13 cellular contexts compared by ENCODE assay signal in genomic region chr19:4431808-4432674, GRCh38. TPM values are rescaled to one million over a fixed set of nuclear protein-coding genes. Genes with fewer than 3 reads are reported as not detected.
A peak's percentile ranks its signal among the peaks of the same experiment; 100 is the strongest.
DNase-seq lines count a peak whose midpoint lies in the region; ATAC-seq, FAIRE-seq and TF ChIP-seq lines count a peak whose summit lies in the region.
"Had no signal": no experiment of that assay in that cellular context is flagged by ENCODE, and none has a peak within 500 bp of the region (broad histone marks: within the 10 kb centered on the region; RNA-seq: fewer than 3 reads in every experiment).

No MANE protein-coding gene starts in this region.

- intact Hi-C loops in K562 (cut with micrococcal nuclease) (no loop called here), PC-9 (cut with micrococcal nuclease; ENCODE audit: unreplicated experiment) (no loop called here)
- intact Hi-C loops in naive thymus-derived CD4-positive, alpha-beta T cell (cut with micrococcal nuclease): no loop called here

- POLR2A ChIA-PET in K562 (lab: Yijun Ruan, JAX): interaction anchor here (0.6 to 0.7 kb wide), 3 partner anchors 12 to 153 kb away, joined by 3 read pairs; no protein-coding TSS in a partner anchor
- POLR2A ChIA-PET in naive thymus-derived CD4-positive, alpha-beta T cell (lab: Charles Lee): interaction anchor here (0.5 kb wide), 1 partner anchor 254 kb away, joined by 7 read pairs; no protein-coding TSS in a partner anchor
- POLR2A ChIA-PET in PC-9 (lab: Charles Lee; ENCODE audit: unreplicated experiment): no interaction called here

- whole genome bisulfite sequencing in K562 (ENCODE audit: insufficient coverage, low coverage, missing lambda C conversion rate): 89% methylated on average over 24 of the region's 26 CpGs

- peaks cover 92% of the 10 kb centered on the region for H3K36me3 ChIP-seq in HUES6 (ENCODE audit: control insufficient read depth, insufficient read depth, low read length)
- H3K36me3 ChIP-seq in K562 (ENCODE audit: control insufficient read depth, insufficient read depth, low read length): peaks cover 85% of the 10 kb centered on the region; the same call in 2 of the 3 replicates
- H3K36me3 ChIP-seq in naive thymus-derived CD4-positive, alpha-beta T cell (ENCODE audit: control insufficient read depth in 2 of 3, insufficient read depth in 3 of 3, low read length in 3 of 3): peaks cover 0 to 43% (median 5%) of the 10 kb centered on the region in 3 experiments
- no peaks in the 10 kb centered on the region for H3K36me3 ChIP-seq in PC-9 (ENCODE audit: low read depth)

- H3K27ac ChIP-seq in HUES6 (ENCODE audit: low read depth, low read length) (0 out of 2 replicates have a peak overlapping the region, but pooled peaks have one; percentile 33), K562 (ENCODE audit: extremely low read depth, low read depth, low read length) (no peak overlapping the region), PC-9 (no peak overlapping the region)
- H3K27ac ChIP-seq in naive thymus-derived CD4-positive, alpha-beta T cell (ENCODE audit: low read depth, low read length): no peak overlapping the region

- no peak for TF ChIP-seq EP300 in K562 (IDR thresholded peaks at IDR 0.05; ENCODE audit: low read length)

- no peak for TF ChIP-seq RAD21 in K562 (CRISPR knock-in tag; conservative IDR thresholded peaks at IDR 0.05 in 1 of 2, IDR thresholded peaks at IDR 0.05 in 1 of 2)

- TF ChIP-seq CTCF in GM12864 (IDR thresholded peaks at IDR 0.05; ENCODE audit: low read depth, low read length, missing control alignments) (no peak), K562 (IDR thresholded peaks at IDR 0.05 in 2 of 3, conservative IDR thresholded peaks at IDR 0.05 in 1 of 3; ENCODE audit: insufficient read depth in 2 of 3, low read depth in 1 of 3, low read length in 3 of 3) (no peak), PC-9 (conservative IDR thresholded peaks at IDR 0.05) (no peak)

- ATAC-seq in K562 (no peak), HG03280 (IDR thresholded peaks at IDR 0.05; ENCODE audit: unreplicated experiment) (no peak)
- peak; percentile 75 for ATAC-seq in naive thymus-derived CD4-positive, alpha-beta T cell
- ATAC-seq: activated T-helper 17 cell treated with anti-CD3 and anti-CD28 coated beads, Interleukin-2, amount 50 U/mL, for 72 hours had no signal

- CTCF ChIA-PET in K562 (lab: Yijun Ruan, JAX; ENCODE audit: low intra/inter-chr PET ratio): no interaction called here
- CTCF ChIA-PET in naive thymus-derived CD4-positive, alpha-beta T cell (lab: Charles Lee): no interaction called here
- CTCF ChIA-PET in PC-9 (lab: Charles Lee): no interaction called here

- H3K27me3 ChIP-seq in HUES6 (ENCODE audit: control insufficient read depth, insufficient read depth, low read length) (no peaks in the 10 kb centered on the region), K562 (ENCODE audit: control insufficient read depth in 2 of 2, insufficient read depth in 2 of 2, low read length in 2 of 2) (no peaks in the 10 kb centered on the region), PC-9 (ENCODE audit: insufficient read depth, low read depth) (no peaks in the 10 kb centered on the region)
- no peaks in the 10 kb centered on the region for H3K27me3 ChIP-seq in naive thymus-derived CD4-positive, alpha-beta T cell (ENCODE audit: control insufficient read depth in 2 of 2, insufficient read depth in 2 of 2, low read length in 2 of 2)

- BruUV-seq in K562 (replicated peaks; lab: Mats Ljungman, UMichigan): no TSS peak
- no TSS peak for BruUV-seq in PC-9 (replicated peaks; lab: Mats Ljungman, UMichigan)

- H3K9me2 ChIP-seq in PC-9 (ENCODE audit: insufficient read depth): no peaks in the 10 kb centered on the region

- peaks cover 2% of the 10 kb centered on the region; the same call in 1 of the 3 replicates for H3K79me2 ChIP-seq in K562 (ENCODE audit: control insufficient read depth, insufficient read depth, low read length)
- H3K79me2 ChIP-seq in PC-9 (ENCODE audit: low read depth): no peaks in the 10 kb centered on the region

- no peak for FAIRE-seq in K562 (lab: Jason Lieb, UNC)

- in situ Hi-C loops in K562 (cut with MboI): no loop called here

- peaks cover 0 to 2% (median 0%) of the 10 kb centered on the region in 7 donors for H3K4me1 Mint-ChIP-seq in naive thymus-derived CD4-positive, alpha-beta T cell
- H3K4me1 Mint-ChIP-seq: activated CD4-positive, alpha-beta T cell treated with anti-CD3 and anti-CD28 coated beads, Interleukin-2, amount 10 ng/mL, durations not matched to agents 24 days and 14 days; activated T-helper 17 cell treated with anti-CD3 and anti-CD28 coated beads, Interleukin-2, amount 50 U/mL, for 72 hours; brain had no signal

- H2AFZ ChIP-seq in K562 (ENCODE audit: low read depth, low read length): no peak overlapping the region
- no peak overlapping the region for H2AFZ ChIP-seq in PC-9

- no peak for TF ChIP-seq POLR2A in K562 (conservative IDR thresholded peaks at IDR 0.05)

- H3K9me3 ChIP-seq in HUES6 (ENCODE audit: control insufficient read depth, insufficient read depth, low read depth, low read length) (no peaks in the 10 kb centered on the region), K562 (replicated peaks; ENCODE audit: control insufficient read depth, insufficient read depth, low read depth, low read length) (no peaks in the 10 kb centered on the region), PC-9 (ENCODE audit: insufficient read depth, low read depth) (no peaks in the 10 kb centered on the region)
- no peaks in the 10 kb centered on the region for H3K9me3 ChIP-seq in naive thymus-derived CD4-positive, alpha-beta T cell (ENCODE audit: control insufficient read depth in 2 of 3, low read length in 3 of 3)

- H3K4me1 ChIP-seq in HUES6 (ENCODE audit: control insufficient read depth, insufficient read depth, low read length) (no peaks in the 10 kb centered on the region), K562 (replicated peaks in 1 of 2; ENCODE audit: control insufficient read depth in 2 of 2, insufficient read depth in 2 of 2, low read length in 2 of 2) (peaks cover 0 to 2% of the 10 kb centered on the region in 2 experiments; a peak in 1 of 5 replicates), PC-9 (replicated peaks; ENCODE audit: insufficient read depth) (no peaks in the 10 kb centered on the region)
- H3K4me1 ChIP-seq in naive thymus-derived CD4-positive, alpha-beta T cell (ENCODE audit: control insufficient read depth in 2 of 2, insufficient read depth in 2 of 2, low read length in 2 of 2): no peaks in the 10 kb centered on the region

- no peaks in the 10 kb centered on the region for H3K9me3 Mint-ChIP-seq in naive thymus-derived CD4-positive, alpha-beta T cell
- H3K9me3 Mint-ChIP-seq: activated CD4-positive, alpha-beta T cell treated with anti-CD3 and anti-CD28 coated beads, Interleukin-2, amount 10 ng/mL, durations not matched to agents 24 days and 14 days; activated T-helper 17 cell treated with anti-CD3 and anti-CD28 coated beads, Interleukin-2, amount 50 U/mL, for 72 hours; brain had no signal

- peak overlapping the region in 1 of 9 donors; percentile 13 for H3K27ac Mint-ChIP-seq in naive thymus-derived CD4-positive, alpha-beta T cell
- H3K27ac Mint-ChIP-seq: activated CD4-positive, alpha-beta T cell treated with anti-CD3 and anti-CD28 coated beads, Interleukin-2, amount 10 ng/mL, durations not matched to agents 24 days and 14 days; activated T-helper 17 cell treated with anti-CD3 and anti-CD28 coated beads, Interleukin-2, amount 50 U/mL, for 72 hours; brain had no signal

- DNase-seq in GM12864 (ENCODE audit: low read depth) (peak; percentile 43), K562 (ENCODE audit: extremely low read depth in 1 of 4, low spot score in 3 of 4) (no peak), DMS153 treated with DMSO at 0.1 percent for 48 hours (lab: John Stamatoyannopoulos, UW; ENCODE audit: unreplicated experiment) (no peak), PC-9 (no peak)
- no peak for DNase-seq in naive thymus-derived CD4-positive, alpha-beta T cell
- no peak for DNase-seq in activated effector memory CD4-positive, alpha-beta T cell treated with Interleukin-2 at 50 U/mL for 16 hours
- DNase-seq: activated CD4-positive, alpha-beta T cell treated with anti-CD3 and anti-CD28 coated beads, Interleukin-2, amount 10 ng/mL, durations not matched to agents 24 days and 14 days; NCI-H1417 treated with DMSO at 0.1 percent for 48 hours; SW 1271 had no signal

- H3K9ac ChIP-seq in HUES6 (ENCODE audit: low read length): no peak overlapping the region
- H3K9ac ChIP-seq in K562 (ENCODE audit: insufficient read depth in 1 of 2, low read depth in 2 of 2, low read length in 2 of 2): peak overlapping the region in 1 of 2 experiments; percentile 35; a peak in 1 of 4 replicates

- H3K4me3 Mint-ChIP-seq in naive thymus-derived CD4-positive, alpha-beta T cell: no peak overlapping the region
- H3K4me3 Mint-ChIP-seq: activated CD4-positive, alpha-beta T cell treated with anti-CD3 and anti-CD28 coated beads, Interleukin-2, amount 10 ng/mL, durations not matched to agents 24 days and 14 days; activated T-helper 17 cell treated with anti-CD3 and anti-CD28 coated beads, Interleukin-2, amount 50 U/mL, for 72 hours; brain had no signal

- no peak overlapping the region for H3K4me2 ChIP-seq in K562 (ENCODE audit: insufficient read depth, low read length)
- H3K4me2 ChIP-seq in PC-9: no peak overlapping the region

- peaks cover 7 to 23% (median 13%) of the 10 kb centered on the region in 5 donors for H3K36me3 Mint-ChIP-seq in naive thymus-derived CD4-positive, alpha-beta T cell

- no peak overlapping the region; the same call in 1 of the 2 replicates for H3K4me3 ChIP-seq in GM12864 (ENCODE audit: low read depth, low read length)
- no peak overlapping the region for H3K4me3 ChIP-seq in HUES6 (ENCODE audit: low read depth, low read length)
- H3K4me3 ChIP-seq in K562: no peak overlapping the region
- no peak overlapping the region for H3K4me3 ChIP-seq in naive thymus-derived CD4-positive, alpha-beta T cell (ENCODE audit: low read length)
- no peak overlapping the region for H3K4me3 ChIP-seq in PC-9

- H4K20me1 ChIP-seq in K562 (replicated peaks; ENCODE audit: control insufficient read depth, insufficient read depth, low read length): no peaks in the 10 kb centered on the region
- H4K20me1 ChIP-seq in PC-9 (ENCODE audit: insufficient read depth): no peaks in the 10 kb centered on the region

- peaks cover 4% of the 10 kb centered on the region for H3K9me1 ChIP-seq in K562 (ENCODE audit: control insufficient read depth, insufficient read depth, low read length)

- H3K27me3 Mint-ChIP-seq in naive thymus-derived CD4-positive, alpha-beta T cell: no peaks in the 10 kb centered on the region
- H3K27me3 Mint-ChIP-seq: activated CD4-positive, alpha-beta T cell treated with anti-CD3 and anti-CD28 coated beads, Interleukin-2, amount 10 ng/mL, durations not matched to agents 24 days and 14 days; activated T-helper 17 cell treated with anti-CD3 and anti-CD28 coated beads, Interleukin-2, amount 50 U/mL, for 72 hours had no signal

- H3F3A ChIP-seq in PC-9 (ENCODE audit: insufficient read depth, low read depth): no peaks in the 10 kb centered on the region

RNA-seq across cellular contexts. Expression of gene UBXN6, which starts 25.6 kb away (rescaled TPM):
- 23.2 and 58.0 TPM in 2 replicates for total RNA-seq in K562 (2011; cell fraction: chromatin; rRNA removed; ENCODE audit: low replicate concordance)
- 57.5 and 64.5 TPM in 2 replicates for total RNA-seq in K562 (2011; cell fraction: nucleolus; rRNA removed)
- total RNA-seq in K562 (2011; cell fraction: nucleoplasm; rRNA removed): 32.2 and 37.0 TPM in 2 replicates
- 49.7 and 63.6 TPM in 2 replicates for total RNA-seq in K562 (2014; rRNA removed)
- 8.6 and 11.0 TPM in 2 replicates for total RNA-seq in K562 (2014; rRNA removed; fragmentation: Illumina TruSeq; extraction: Trizol)
- total RNA-seq in K562 (2015; rRNA removed; fragmentation: Illumina TruSeq; extraction: Trizol): 29.5 and 33.1 TPM in 2 replicates
- 80.8 and 90.2 TPM in 2 replicates for total RNA-seq in K562 (2021)
- 38.2 and 51.7 TPM in 2 replicates for polyA plus RNA-seq in K562 (2011; rRNA removed)
- polyA plus RNA-seq in K562 (2011; cell fraction: cytosol; rRNA removed): 58.6 and 121 TPM in 2 replicates
- 54.4 and 74.2 TPM in 2 replicates for polyA plus RNA-seq in K562 (2011; cell fraction: nucleus; rRNA removed)
- 56.8 and 86.6 TPM in 2 replicates for polyA plus RNA-seq in K562 (2012)
- 17.5 and 45.2 TPM in 2 replicates for polyA plus RNA-seq in K562 (2014; fragmentation: Illumina TruSeq; extraction: Trizol)
- 1 to 10 TPM in 1 of 2 experiments, under 1 TPM in 1; 0.48 to 1.8 TPM for polyA plus RNA-seq in K562 (2014; fragmentation: Nextera tagmentation; extraction: Ambion mirVana)
- 59.4 and 59.7 TPM in 2 replicates for polyA plus RNA-seq in K562 (2014; rRNA removed)
- polyA minus RNA-seq in K562 (2011; rRNA and poly(A)+ RNA removed): 17.1 and 20.7 TPM in 2 replicates
- 32.3 and 41.4 TPM in 2 replicates for polyA minus RNA-seq in K562 (2011; cell fraction: cytosol; rRNA and poly(A)+ RNA removed)
- 14.9 and 15.9 TPM in 2 replicates for polyA minus RNA-seq in K562 (2011; cell fraction: nucleus; rRNA and poly(A)+ RNA removed)
- 10 to 100 TPM; 49.2 to 68.6 (median 53.1) TPM for total RNA-seq in naive thymus-derived CD4-positive, alpha-beta T cell
- 1 to 10 TPM; 5.4 to 7.9 TPM for polyA plus RNA-seq in naive thymus-derived CD4-positive, alpha-beta T cell
- total RNA-seq in PC-9 (2021): 79.4 and 94.7 TPM in 2 replicates

RNA-seq across cellular contexts. Expression of gene CHAF1A, which starts 29.6 kb away (rescaled TPM):
- 122 and 169 TPM in 2 replicates for total RNA-seq in K562 (2011; cell fraction: chromatin; rRNA removed; ENCODE audit: low replicate concordance)
- total RNA-seq in K562 (2011; cell fraction: nucleolus; rRNA removed): 101 and 121 TPM in 2 replicates
- total RNA-seq in K562 (2011; cell fraction: nucleoplasm; rRNA removed): 83.4 and 88.4 TPM in 2 replicates
- total RNA-seq in K562 (2014; rRNA removed): 61.1 and 78.3 TPM in 2 replicates
- 32.5 and 42.6 TPM in 2 replicates for total RNA-seq in K562 (2014; rRNA removed; fragmentation: Illumina TruSeq; extraction: Trizol)
- total RNA-seq in K562 (2015; rRNA removed; fragmentation: Illumina TruSeq; extraction: Trizol): 51.4 and 51.8 TPM in 2 replicates
- 78.6 and 86.9 TPM in 2 replicates for total RNA-seq in K562 (2021)
- polyA plus RNA-seq in K562 (2011; rRNA removed): 32.0 and 35.3 TPM in 2 replicates
- polyA plus RNA-seq in K562 (2011; cell fraction: cytosol; rRNA removed): 33.8 and 95.9 TPM in 2 replicates
- polyA plus RNA-seq in K562 (2011; cell fraction: nucleus; rRNA removed): 46.7 and 100 TPM in 2 replicates
- 65.6 and 65.8 TPM in 2 replicates for polyA plus RNA-seq in K562 (2012)
- 45.2 and 59.3 TPM in 2 replicates for polyA plus RNA-seq in K562 (2014; fragmentation: Illumina TruSeq; extraction: Trizol)
- 1 to 10 TPM; 1.6 to 2.1 TPM for polyA plus RNA-seq in K562 (2014; fragmentation: Nextera tagmentation; extraction: Ambion mirVana)
- polyA plus RNA-seq in K562 (2014; rRNA removed): 65.4 and 73.4 TPM in 2 replicates
- polyA minus RNA-seq in K562 (2011; rRNA and poly(A)+ RNA removed): 33.8 and 38.5 TPM in 2 replicates
- polyA minus RNA-seq in K562 (2011; cell fraction: cytosol; rRNA and poly(A)+ RNA removed): 43.1 and 61.4 TPM in 2 replicates
- 35.1 and 42.1 TPM in 2 replicates for polyA minus RNA-seq in K562 (2011; cell fraction: nucleus; rRNA and poly(A)+ RNA removed)
- 10 to 100 TPM; 10.1 to 71.2 (median 14.1) TPM for total RNA-seq in naive thymus-derived CD4-positive, alpha-beta T cell
- polyA plus RNA-seq in naive thymus-derived CD4-positive, alpha-beta T cell: 1 to 10 TPM; 3.2 to 5.5 TPM
- 24.3 and 30.0 TPM in 2 replicates for total RNA-seq in PC-9 (2021)

RNA-seq across cellular contexts. Expression of gene SH3GL1, which starts 31.7 kb away (rescaled TPM):
- total RNA-seq in K562 (2011; cell fraction: chromatin; rRNA removed; ENCODE audit: low replicate concordance): 74.6 and 119 TPM in 2 replicates
- 59.7 and 60.0 TPM in 2 replicates for total RNA-seq in K562 (2011; cell fraction: nucleolus; rRNA removed)
- total RNA-seq in K562 (2011; cell fraction: nucleoplasm; rRNA removed): 58.7 and 78.3 TPM in 2 replicates
- total RNA-seq in K562 (2014; rRNA removed) (48.0 and 60.1 TPM in 2 replicates), K562 (2014; rRNA removed; fragmentation: Illumina TruSeq; extraction: Trizol) (6.1 and 9.4 TPM in 2 replicates), K562 (2015; rRNA removed; fragmentation: Illumina TruSeq; extraction: Trizol) (28.6 and 29.1 TPM in 2 replicates), K562 (2021) (72.0 and 75.3 TPM in 2 replicates), PC-9 (2021) (45.8 and 49.2 TPM in 2 replicates)
- polyA plus RNA-seq in K562 (2011; rRNA removed) (25.7 and 44.0 TPM in 2 replicates), K562 (2014; fragmentation: Illumina TruSeq; extraction: Trizol) (25.5 and 57.0 TPM in 2 replicates), K562 (2014; fragmentation: Nextera tagmentation; extraction: Ambion mirVana) (1 to 10 TPM; 1.7 to 2.1 TPM), K562 (2014; rRNA removed) (58.5 and 64.7 TPM in 2 replicates)
- polyA plus RNA-seq in K562 (2011; cell fraction: cytosol; rRNA removed): 41.8 and 96.4 TPM in 2 replicates
- polyA plus RNA-seq in K562 (2011; cell fraction: nucleus; rRNA removed): 68.2 and 94.2 TPM in 2 replicates
- polyA plus RNA-seq in K562 (2012): 51.2 and 58.7 TPM in 2 replicates
- polyA minus RNA-seq in K562 (2011; rRNA and poly(A)+ RNA removed): 8.2 and 13.7 TPM in 2 replicates
- polyA minus RNA-seq in K562 (2011; cell fraction: cytosol; rRNA and poly(A)+ RNA removed): 31.3 and 36.5 TPM in 2 replicates
- polyA minus RNA-seq in K562 (2011; cell fraction: nucleus; rRNA and poly(A)+ RNA removed): 17.4 and 22.5 TPM in 2 replicates
- total RNA-seq in naive thymus-derived CD4-positive, alpha-beta T cell: 10 to 100 TPM; 37.1 to 77.0 (median 38.6) TPM
- 10 to 100 TPM; 11.9 to 22.8 TPM for polyA plus RNA-seq in naive thymus-derived CD4-positive, alpha-beta T cell

RNA-seq across cellular contexts. Expression of gene HDGFL2, which starts 40.1 kb away (rescaled TPM):
- total RNA-seq in K562 (2011; cell fraction: chromatin; rRNA removed; ENCODE audit: low replicate concordance): 18.0 and 40.2 TPM in 2 replicates
- total RNA-seq in K562 (2011; cell fraction: nucleolus; rRNA removed): 25.8 and 27.2 TPM in 2 replicates
- 18.5 and 20.0 TPM in 2 replicates for total RNA-seq in K562 (2011; cell fraction: nucleoplasm; rRNA removed)
- total RNA-seq in K562 (2014; rRNA removed): 48.7 and 61.7 TPM in 2 replicates
- total RNA-seq in K562 (2014; rRNA removed; fragmentation: Illumina TruSeq; extraction: Trizol): 10.7 and 12.3 TPM in 2 replicates
- total RNA-seq in K562 (2015; rRNA removed; fragmentation: Illumina TruSeq; extraction: Trizol): 27.9 and 29.4 TPM in 2 replicates
- 39.7 and 45.9 TPM in 2 replicates for total RNA-seq in K562 (2021)
- 14.3 and 21.1 TPM in 2 replicates for polyA plus RNA-seq in K562 (2011; rRNA removed)
- 10.7 and 15.1 TPM in 2 replicates for polyA plus RNA-seq in K562 (2011; cell fraction: cytosol; rRNA removed)
- polyA plus RNA-seq in K562 (2011; cell fraction: nucleus; rRNA removed): 32.8 and 44.3 TPM in 2 replicates
- 29.5 and 31.2 TPM in 2 replicates for polyA plus RNA-seq in K562 (2012)
- polyA plus RNA-seq in K562 (2014; fragmentation: Illumina TruSeq; extraction: Trizol): 16.0 and 27.4 TPM in 2 replicates
- under 1 TPM; 0.13 to 0.21 TPM for polyA plus RNA-seq in K562 (2014; fragmentation: Nextera tagmentation; extraction: Ambion mirVana)
- 39.7 and 50.8 TPM in 2 replicates for polyA plus RNA-seq in K562 (2014; rRNA removed)
- 9.0 and 10.3 TPM in 2 replicates for polyA minus RNA-seq in K562 (2011; rRNA and poly(A)+ RNA removed)
- 14.8 and 23.0 TPM in 2 replicates for polyA minus RNA-seq in K562 (2011; cell fraction: cytosol; rRNA and poly(A)+ RNA removed)
- polyA minus RNA-seq in K562 (2011; cell fraction: nucleus; rRNA and poly(A)+ RNA removed): 6.3 and 9.2 TPM in 2 replicates
- total RNA-seq in naive thymus-derived CD4-positive, alpha-beta T cell: 10 to 100 TPM; 25.9 to 64.6 (median 34.6) TPM
- 10 to 100 TPM; 14.0 to 31.5 TPM for polyA plus RNA-seq in naive thymus-derived CD4-positive, alpha-beta T cell
- 50.8 and 60.2 TPM in 2 replicates for total RNA-seq in PC-9 (2021)
